19 cellular contexts compared by ENCODE assay signal in the genomic region with DNA sequence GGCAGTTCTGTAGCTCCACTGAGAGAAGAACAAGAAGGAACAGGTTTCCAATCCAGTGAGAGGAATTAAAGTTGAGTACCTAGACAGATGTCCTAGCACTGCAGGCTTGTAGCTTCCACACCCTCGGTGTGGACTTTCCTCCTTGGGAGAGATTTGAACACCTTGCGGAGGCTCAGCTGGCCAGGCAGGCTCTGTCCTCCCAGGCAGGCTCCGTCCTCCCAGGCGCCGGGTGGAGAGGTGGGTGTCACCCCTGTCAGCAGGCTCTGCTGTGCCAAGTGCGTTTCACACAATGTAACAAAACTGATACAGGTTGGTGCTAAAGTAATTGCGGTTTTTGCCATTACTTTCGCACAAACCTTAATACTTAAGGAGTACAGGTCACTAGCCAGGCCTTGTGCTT. TPM values are rescaled to one million over a fixed set of nuclear protein-coding genes. Genes with fewer than 3 reads are reported as not detected.
DNase-seq lines count a peak whose midpoint lies in the region; ATAC-seq and TF ChIP-seq lines count a peak whose summit lies in the region.
"Had no signal": no experiment of that assay in that cellular context is flagged by ENCODE, and none has a peak within 500 bp of the region (broad histone marks: within the 10 kb centered on the region; RNA-seq: fewer than 3 reads in every experiment).

No MANE protein-coding gene starts in this region.

- H3K18ac ChIP-seq in neuronal stem cell (ENCODE audit: low read length) = peak overlapping the region; percentile 12

- H3K79me1 ChIP-seq in neuronal stem cell (ENCODE audit: low read depth, low read length) = no peaks in the 10 kb centered on the region

- no peak overlapping the region for H4K91ac ChIP-seq in neuronal stem cell (ENCODE audit: low read depth, low read length, poor library complexity)

- no peak overlapping the region for H2BK120ac ChIP-seq in neuronal stem cell (ENCODE audit: low read depth, low read length)

- H3K4me3 ChIP-seq in Loucy (ENCODE audit: low read length, poor library complexity, severe bottlenecking) (peak overlapping the region; percentile 64), neuronal stem cell (ENCODE audit: low read length in 2 of 2) (no peak overlapping the region)
- H3K4me3 ChIP-seq: HAP-1, K562, SJSA1 had no signal

- H3K9ac ChIP-seq in Loucy (ENCODE audit: low read depth, low read length, poor library complexity, severe bottlenecking) = peak overlapping the region; percentile 81
- no peak overlapping the region for H3K9ac ChIP-seq in neuronal stem cell (ENCODE audit: low read depth, low read length, poor library complexity)

- H3K4ac ChIP-seq in neuronal stem cell (ENCODE audit: low read length) = no peak overlapping the region

- no peak overlapping the region for H4K8ac ChIP-seq in neuronal stem cell (ENCODE audit: low read depth, low read length)

- ATAC-seq in esophagus mucosa (peak; percentile 30), GM18511 (IDR thresholded peaks at IDR 0.05; ENCODE audit: unreplicated experiment) (no peak)
- ATAC-seq: K562 had no signal

- H3K27me3 ChIP-seq in Loucy (ENCODE audit: insufficient read depth, low read length, poor library complexity, severe bottlenecking) = no peaks in the 10 kb centered on the region
- peaks cover 0 to 42% (median 0%) of the 10 kb centered on the region in 3 experiments for H3K27me3 ChIP-seq in neuronal stem cell (ENCODE audit: control insufficient read depth in 3 of 3, insufficient read depth in 3 of 3, low read depth in 1 of 3, low read length in 3 of 3)

- H4K20me1 ChIP-seq in Loucy (ENCODE audit: insufficient read depth, low read length, poor library complexity, severe bottlenecking) = no peaks in the 10 kb centered on the region

- peak overlapping the region; percentile 90 for H3K4me2 ChIP-seq in Loucy (ENCODE audit: low read depth, low read length, poor library complexity, severe bottlenecking)
- H3K4me2 ChIP-seq in neuronal stem cell (ENCODE audit: insufficient read depth, low read length, poor library complexity, severe bottlenecking) = no peak overlapping the region

- H2AFZ ChIP-seq in Loucy (ENCODE audit: low read length) = no peak overlapping the region
- no peak overlapping the region for H2AFZ ChIP-seq in neuronal stem cell (ENCODE audit: low read length)

- DNase-seq in NCI-H2171 treated with DMSO at 0.1 percent for 48 hours (lab: John Stamatoyannopoulos, UW) (peak; percentile 69), NCI-H2171 (lab: John Stamatoyannopoulos, UW) (no peak), neuronal stem cell (ENCODE audit: low spot score) (no peak), AG20443 (ENCODE audit: low spot score) (no peak), KG1 (lab: John Stamatoyannopoulos, UW) (no peak)
- DNase-seq: 8988T; CD4-positive, CD25-positive, alpha-beta regulatory T cell; EL; NCI-H1092; NCI-H1436 treated with DMSO at 0.1 percent for 48 hours; NCI-H2029; NCI-H446 had no signal

- H3K23ac ChIP-seq in neuronal stem cell (ENCODE audit: low read depth, low read length, poor library complexity) = no peak overlapping the region

- H3K27ac ChIP-seq in neuronal stem cell (replicated peaks; ENCODE audit: low read length) = no peak overlapping the region
- H3K27ac ChIP-seq: SJSA1 had no signal

- no peak overlapping the region for H3K14ac ChIP-seq in neuronal stem cell (ENCODE audit: low read length)

- H3K79me2 ChIP-seq in Loucy (ENCODE audit: insufficient read depth, low read length) = no peaks in the 10 kb centered on the region

- H3K4me1 ChIP-seq in Loucy (ENCODE audit: insufficient read depth, low read length, poor library complexity, severe bottlenecking) (peaks cover 99% of the 10 kb centered on the region), neuronal stem cell (ENCODE audit: control insufficient read depth in 2 of 2, insufficient read depth in 1 of 2, low read depth in 1 of 2, low read length in 2 of 2) (peaks cover 5 to 39% of the 10 kb centered on the region in 2 donors)
- H3K4me1 ChIP-seq: HAP-1, SJSA1 had no signal

- H2BK15ac ChIP-seq in neuronal stem cell (ENCODE audit: low read length) = no peak overlapping the region

- H3F3A ChIP-seq in Loucy (ENCODE audit: low read depth) = no peaks in the 10 kb centered on the region

- peak overlapping the region; percentile 1 for H2AK5ac ChIP-seq in neuronal stem cell (ENCODE audit: low read depth, low read length)

- TF ChIP-seq CTCF in Loucy (conservative IDR thresholded peaks at IDR 0.05; ENCODE audit: low read length) = no peak

- H2BK12ac ChIP-seq in neuronal stem cell (ENCODE audit: low read length) = no peak overlapping the region

- H2BK5ac ChIP-seq in neuronal stem cell (ENCODE audit: low read length) = no peak overlapping the region

- no CpG with 5 or more reads among the region's 8 CpGs for WGBS in neuronal stem cell (ENCODE audit: extremely low coverage in 2 of 2, insufficient read length in 2 of 2, insufficient replicate concordance in 1 of 2), 2 donors

- H3K36me3 ChIP-seq in Loucy (ENCODE audit: insufficient read depth, low read length) (no peaks in the 10 kb centered on the region), neuronal stem cell (replicated peaks in 1 of 2; ENCODE audit: control insufficient read depth in 2 of 2, insufficient read depth in 2 of 2, low read length in 2 of 2) (no peaks in the 10 kb centered on the region)
- H3K36me3 ChIP-seq: HAP-1, SJSA1 had no signal

- no peaks in the 10 kb centered on the region for H3K9me2 ChIP-seq in Loucy (replicated peaks; ENCODE audit: low read depth, low read length)

- no peaks in the 10 kb centered on the region for H3K9me3 ChIP-seq in Loucy (ENCODE audit: insufficient read depth, low read depth, low read length)
- no peaks in the 10 kb centered on the region for H3K9me3 ChIP-seq in neuronal stem cell (replicated peaks in 1 of 2; ENCODE audit: control insufficient read depth in 2 of 2, insufficient read depth in 1 of 2, low read depth in 1 of 2, low read length in 2 of 2)
- H3K9me3 ChIP-seq: HAP-1, SJSA1 had no signal

RNA-seq across cellular contexts. Expression of a gene that starts 45.8 kb away (rescaled TPM):
- 0.12 TPM for total RNA-seq in esophagus mucosa
- polyA plus RNA-seq in neuronal stem cell (2013, experiment 1 of 2) = 0.18 TPM
- polyA plus RNA-seq in neuronal stem cell (2013, experiment 2 of 2) = 0.22 TPM
- total RNA-seq: CD4-positive, CD25-positive, alpha-beta regulatory T cell; K562; OCI-LY7; SJSA1 had no signal
- polyA plus RNA-seq: CD4-positive, CD25-positive, alpha-beta regulatory T cell; K562 had no signal
